8 cellular contexts compared by ENCODE assay signal in genomic region chr3:141925677-141926076, GRCh38. TPM values are rescaled to one million over a fixed set of nuclear protein-coding genes. Genes with fewer than 3 reads are reported as not detected.
DNase-seq lines count a peak whose midpoint lies in the region; ATAC-seq, FAIRE-seq and TF ChIP-seq lines count a peak whose summit lies in the region.
"Not testable (repeated sequence)": the region's sequence is repeated elsewhere in the genome, so short reads cannot be mapped to it uniquely, and the experiment has no call there.

No MANE protein-coding gene starts in this region.

- H3K79me2 ChIP-seq in OCI-LY7 (ENCODE audit: insufficient read depth, low read depth, low read length) = not testable (repeated sequence)

- H4K20me1 ChIP-seq in OCI-LY7 (ENCODE audit: insufficient read depth, low read length) = not testable (repeated sequence)

- peaks cover 33% of the 10 kb centered on the region for H3K36me3 Mint-ChIP-seq in activated CD8-positive, alpha-beta memory T cell treated with anti-CD3 and anti-CD28 coated beads, Interleukin-2, amount 10 ng/mL, durations not matched to agents 7 days and 5 days
- H3K36me3 Mint-ChIP-seq in MCF 10A (ENCODE audit: insufficient read depth, unreplicated experiment) (peaks cover 88% of the 10 kb centered on the region), endothelial cell (ENCODE audit: low read depth, unreplicated experiment) (peaks cover 43% of the 10 kb centered on the region)
- peaks cover 0 to 43% (median 23%) of the 10 kb centered on the region in 5 donors for H3K36me3 Mint-ChIP-seq in naive thymus-derived CD4-positive, alpha-beta T cell

- TF ChIP-seq CTCF in A673 (conservative IDR thresholded peaks at IDR 0.05; ENCODE audit: low read depth, low read length); OCI-LY7 (conservative IDR thresholded peaks at IDR 0.05; ENCODE audit: low read length); MCF 10A (IDR thresholded peaks at IDR 0.05; ENCODE audit: unreplicated experiment); endothelial cell (IDR thresholded peaks at IDR 0.05; ENCODE audit: unreplicated experiment): not testable (repeated sequence)

- not testable (repeated sequence) for H3K27ac Mint-ChIP-seq in activated CD8-positive, alpha-beta memory T cell treated with anti-CD3 and anti-CD28 coated beads, Interleukin-2, amount 10 ng/mL, durations not matched to agents 7 days and 5 days; MCF 10A (ENCODE audit: low read depth, unreplicated experiment)
- H3K27ac Mint-ChIP-seq in endothelial cell (ENCODE audit: unreplicated experiment) = peak overlapping the region; percentile 8
- peak overlapping the region in 6 of 9 donors; percentile 23 to 77 (median 43) for H3K27ac Mint-ChIP-seq in naive thymus-derived CD4-positive, alpha-beta T cell

- not testable (repeated sequence) for TF ChIP-seq POLR2A in GM12891 (IDR thresholded peaks at IDR 0.05; ENCODE audit: low read depth, low read length)

- not testable (repeated sequence) for ATAC-seq in activated CD8-positive, alpha-beta memory T cell treated with anti-CD3 and anti-CD28 coated beads, Interleukin-2, amount 10 ng/mL, durations not matched to agents 7 days and 5 days; naive thymus-derived CD4-positive, alpha-beta T cell

- not testable (repeated sequence) for H3K27ac ChIP-seq in A673 (ENCODE audit: low read depth, low read length, poor library complexity, severe bottlenecking); OCI-LY7 (ENCODE audit: low read depth, low read length, poor library complexity, severe bottlenecking); naive thymus-derived CD4-positive, alpha-beta T cell (ENCODE audit: low read depth, low read length)

- FAIRE-seq in GM12891 (lab: Jason Lieb, UNC) = peak; percentile 20
- peak; percentile 53 for FAIRE-seq in islet of Langerhans (lab: Jason Lieb, UNC)

- H3K36me3 ChIP-seq in A673 (ENCODE audit: insufficient read depth, low read length, poor library complexity, severe bottlenecking) = not testable (repeated sequence)
- H3K36me3 ChIP-seq in OCI-LY7 (ENCODE audit: insufficient read depth, low read length) = peaks cover 84% of the 10 kb centered on the region
- peaks cover 0 to 12% (median 0%) of the 10 kb centered on the region in 3 experiments for H3K36me3 ChIP-seq in naive thymus-derived CD4-positive, alpha-beta T cell (ENCODE audit: control insufficient read depth in 2 of 3, insufficient read depth in 3 of 3, low read length in 3 of 3)

- POLR2A ChIA-PET in A673 (lab: Charles Lee; ENCODE audit: low non-redundant PET); MCF 10A (lab: Yijun Ruan, JAX); naive thymus-derived CD4-positive, alpha-beta T cell (lab: Charles Lee): not testable (repeated sequence)
- POLR2A ChIA-PET in OCI-LY7 (lab: Charles Lee) = interaction anchor here (0.6 kb wide), 1 partner anchor 63 kb away, joined by 4 read pairs; no protein-coding TSS in a partner anchor

- not testable (repeated sequence) for H3K4me2 ChIP-seq in OCI-LY7 (ENCODE audit: low read length)

- not testable (repeated sequence) for H3K4me3 ChIP-seq in A673 (ENCODE audit: low read depth, low read length, poor library complexity, severe bottlenecking); OCI-LY7 (ENCODE audit: low read depth, low read length, poor library complexity, severe bottlenecking); naive thymus-derived CD4-positive, alpha-beta T cell (ENCODE audit: low read length)

- not testable (repeated sequence) for H2AFZ ChIP-seq in OCI-LY7 (ENCODE audit: low read length)

- CTCF ChIA-PET in A673 (lab: Charles Lee); OCI-LY7 (lab: Charles Lee; ENCODE audit: unreplicated experiment); activated CD8-positive, alpha-beta memory T cell treated with anti-CD3 and anti-CD28 coated beads, Interleukin-2, amount 10 ng/mL, durations not matched to agents 7 days and 5 days (lab: Charles Lee); MCF 10A (lab: Yijun Ruan, JAX): not testable (repeated sequence)
- CTCF ChIA-PET in naive thymus-derived CD4-positive, alpha-beta T cell (lab: Charles Lee) = interaction anchor here (0.6 to 1.1 kb wide), 2 partner anchors 12 to 279 kb away, joined by 4 to 5 read pairs; no protein-coding TSS in a partner anchor

- not testable (repeated sequence) for H3K4me3 Mint-ChIP-seq in activated CD8-positive, alpha-beta memory T cell treated with anti-CD3 and anti-CD28 coated beads, Interleukin-2, amount 10 ng/mL, durations not matched to agents 7 days and 5 days; MCF 10A (ENCODE audit: unreplicated experiment); naive thymus-derived CD4-positive, alpha-beta T cell
- peak overlapping the region; percentile 47 for H3K4me3 Mint-ChIP-seq in endothelial cell (ENCODE audit: unreplicated experiment)

- DNase-seq in A673 (ENCODE audit: low spot score); GM12891 (ENCODE audit: insufficient read length, low spot score); OCI-LY7 (ENCODE audit: low spot score); MCF 10A (ENCODE audit: unreplicated experiment); endothelial cell (ENCODE audit: low spot score); naive thymus-derived CD4-positive, alpha-beta T cell: not testable (repeated sequence)
- peak; percentile 38 for DNase-seq in activated CD8-positive, alpha-beta memory T cell treated with anti-CD3 and anti-CD28 coated beads, Interleukin-2, amount 10 ng/mL, durations not matched to agents 7 days and 5 days

- intact Hi-C loops in A673 (cut with micrococcal nuclease; ENCODE audit: unreplicated experiment); OCI-LY7 (cut with micrococcal nuclease; ENCODE audit: unreplicated experiment); MCF 10A (cut with micrococcal nuclease); naive thymus-derived CD4-positive, alpha-beta T cell (cut with micrococcal nuclease): not testable (repeated sequence)

- BruUV-seq in A673 (replicated peaks; lab: Mats Ljungman, UMichigan) = TSS peak; percentile 88
- BruUV-seq in OCI-LY7 (replicated peaks; lab: Mats Ljungman, UMichigan) = TSS peak; percentile 81
- TSS peak; percentile 87 for BruUV-seq in MCF 10A (replicated peaks; lab: Mats Ljungman, UMichigan)

- not testable (repeated sequence) for H3K4me1 ChIP-seq in A673 (ENCODE audit: insufficient read depth, low read length, poor library complexity, severe bottlenecking); OCI-LY7 (ENCODE audit: insufficient read depth, low read length, poor library complexity, severe bottlenecking); naive thymus-derived CD4-positive, alpha-beta T cell (ENCODE audit: control insufficient read depth in 2 of 2, insufficient read depth in 2 of 2, low read length in 2 of 2)

- H3K27me3 ChIP-seq in A673 (replicated peaks; ENCODE audit: insufficient read depth, low read depth, low read length, poor library complexity); naive thymus-derived CD4-positive, alpha-beta T cell (ENCODE audit: control insufficient read depth in 2 of 2, insufficient read depth in 2 of 2, low read length in 2 of 2): not testable (repeated sequence)

- not testable (repeated sequence) for H3K9me3 ChIP-seq in A673 (ENCODE audit: low read depth, low read length, poor library complexity, severe bottlenecking); OCI-LY7 (ENCODE audit: low read length); naive thymus-derived CD4-positive, alpha-beta T cell (ENCODE audit: control insufficient read depth in 2 of 3, low read length in 3 of 3)

- H3K9me3 Mint-ChIP-seq in activated CD8-positive, alpha-beta memory T cell treated with anti-CD3 and anti-CD28 coated beads, Interleukin-2, amount 10 ng/mL, durations not matched to agents 7 days and 5 days (ENCODE audit: low read depth); MCF 10A (ENCODE audit: unreplicated experiment); endothelial cell (ENCODE audit: unreplicated experiment); naive thymus-derived CD4-positive, alpha-beta T cell: not testable (repeated sequence)

- not testable (repeated sequence) for H3K9me2 ChIP-seq in OCI-LY7 (ENCODE audit: insufficient read depth, low read length)

- H3K27me3 Mint-ChIP-seq in activated CD8-positive, alpha-beta memory T cell treated with anti-CD3 and anti-CD28 coated beads, Interleukin-2, amount 10 ng/mL, durations not matched to agents 7 days and 5 days; MCF 10A (ENCODE audit: insufficient read depth, unreplicated experiment); endothelial cell (ENCODE audit: unreplicated experiment); naive thymus-derived CD4-positive, alpha-beta T cell: not testable (repeated sequence)

- not testable (repeated sequence) for H3K4me1 Mint-ChIP-seq in activated CD8-positive, alpha-beta memory T cell treated with anti-CD3 and anti-CD28 coated beads, Interleukin-2, amount 10 ng/mL, durations not matched to agents 7 days and 5 days; MCF 10A (ENCODE audit: insufficient read depth, unreplicated experiment); endothelial cell (ENCODE audit: unreplicated experiment); naive thymus-derived CD4-positive, alpha-beta T cell

RNA-seq across cellular contexts. Expression of gene ATP1B3, which starts 49.2 kb away (rescaled TPM):
- 130 and 167 TPM in 2 replicates for total RNA-seq in A673 (2021)
- polyA plus RNA-seq in GM12891 (2012; ENCODE audit: low read depth, missing spikeins) = 72.8 TPM
- 45.5 and 53.8 TPM in 2 replicates for total RNA-seq in OCI-LY7 (2014; rRNA removed; shearing (Covaris generic))
- total RNA-seq in OCI-LY7 (2022) = 133 and 136 TPM in 2 replicates
- 100 to 1,000 TPM in 1 of 2 experiments, 10 to 100 TPM in 1; 94.9 to 135 TPM for total RNA-seq in activated CD8-positive, alpha-beta memory T cell treated with anti-CD3 and anti-CD28 coated beads, Interleukin-2, amount 10 ng/mL, durations not matched to agents 7 days and 5 days
- total RNA-seq in MCF 10A (2022) = 99.9 and 102 TPM in 2 replicates
- 273 TPM for total RNA-seq in endothelial cell (ENCODE audit: unreplicated experiment)
- 100 to 1,000 TPM in 1 of 5 experiments, 10 to 100 TPM in 4; 24.2 to 104 (median 33.9) TPM for total RNA-seq in naive thymus-derived CD4-positive, alpha-beta T cell
- polyA plus RNA-seq in naive thymus-derived CD4-positive, alpha-beta T cell = 10 to 100 TPM; 72.2 to 81.5 TPM
